8 cellular contexts compared by ENCODE assay signal in genomic region chr19:32988724-32989123, GRCh38.
"Had no signal": no experiment of that assay in that cellular context is flagged by ENCODE, and none has a peak within 500 bp of the region (broad histone marks: within the 10 kb centered on the region; RNA-seq: fewer than 3 reads in every experiment).

No MANE protein-coding gene starts in this region.

- DNase-seq: GM23248, GOT3, H7, KBM-7 had no signal

- H3K27me3 Mint-ChIP-seq: IgD-negative memory B cell had no signal

- ATAC-seq: HepG2 had no signal

- H3K27ac Mint-ChIP-seq: IgD-negative memory B cell had no signal

- H3K4me3 Mint-ChIP-seq: IgD-negative memory B cell had no signal

- H3K9me3 ChIP-seq: HAP-1 had no signal

- H3K4me3 ChIP-seq: GM23248, HAP-1 had no signal

- H3K36me3 ChIP-seq: HAP-1 had no signal

- H3K27ac ChIP-seq: GM23248, HL-60 had no signal

- H3K4me1 ChIP-seq: HAP-1 had no signal
